ENCODE assay signal across 8 cellular contexts in genomic region chr21:43439316-43440075, GRCh38. TPM values are rescaled to one million over a fixed set of nuclear protein-coding genes. Genes with fewer than 3 reads are reported as not detected.
DNase-seq lines count a peak whose midpoint lies in the region; ATAC-seq, FAIRE-seq and TF ChIP-seq lines count a peak whose summit lies in the region.
"Not testable (repeated sequence)": the region's sequence is repeated elsewhere in the genome, so short reads cannot be mapped to it uniquely, and the experiment has no call there.

No MANE protein-coding gene starts in this region.

- intact Hi-C loops in Right ventricle myocardium superior (cut with DNase I); HepG2 (cut with micrococcal nuclease; ENCODE audit: unreplicated experiment); upper lobe of right lung (cut with DNase I): not testable (repeated sequence)

- not testable (repeated sequence) for H3K4me3 ChIP-seq in A549; HepG2 (replicated peaks in 1 of 3; ENCODE audit: insufficient read depth in 1 of 3, low read depth in 2 of 3, low read length in 3 of 3); upper lobe of right lung

- not testable (repeated sequence) for BruUV-seq in HepG2 (replicated peaks; lab: Mats Ljungman, UMichigan)

- not testable (repeated sequence) for H3K4me2 ChIP-seq in A549; HepG2 (ENCODE audit: low read depth, low read length)

- not testable (repeated sequence) for H3K9me3 ChIP-seq in A549; HepG2 (ENCODE audit: low read length); upper lobe of right lung

- peak; percentile 44 to 58; a peak in 5 of 6 replicates for ATAC-seq in A549
- peak; percentile 52 for ATAC-seq in GM18498 (IDR thresholded peaks at IDR 0.05; ENCODE audit: unreplicated experiment)
- ATAC-seq in GM19463 (IDR thresholded peaks at IDR 0.05; ENCODE audit: unreplicated experiment) = peak; percentile 56
- ATAC-seq in Right ventricle myocardium superior (ENCODE audit: poor library complexity) = peak; percentile 60
- ATAC-seq in HepG2 = peak; percentile 61
- peak; percentile 12 for ATAC-seq in upper lobe of right lung

- H3K9ac ChIP-seq in HepG2 (ENCODE audit: insufficient read depth, low read depth, low read length) = not testable (repeated sequence)

- not testable (repeated sequence) for H3K27ac ChIP-seq in A549; HepG2 (ENCODE audit: extremely low read length, insufficient read depth, low read length); upper lobe of right lung

- WGBS in A549 (ENCODE audit: missing lambda C conversion rate) = no CpG with 5 or more reads among the region's 6 CpGs
- no CpG with 5 or more reads among the region's 6 CpGs for WGBS in HepG2 (ENCODE audit: low lambda C conversion rate)

- FAIRE-seq in A549 (lab: Jason Lieb, UNC) = not testable (repeated sequence)
- peak; percentile 51 for FAIRE-seq in HepG2 (lab: Jason Lieb, UNC)

- not testable (repeated sequence) for TF ChIP-seq CTCF in A549 (IDR thresholded peaks at IDR 0.05); HepG2 (CRISPR knock-in tag; IDR thresholded peaks at IDR 0.05); upper lobe of right lung (IDR thresholded peaks at IDR 0.05)

- TF ChIP-seq POLR2A in A549 (IDR thresholded peaks at IDR 0.05; ENCODE audit: low read length); HepG2 (IDR thresholded peaks at IDR 0.05; ENCODE audit: insufficient read depth in 1 of 2, low read depth in 2 of 2, low read length in 2 of 2): not testable (repeated sequence)

- not testable (repeated sequence) for H4K20me1 ChIP-seq in HepG2 (ENCODE audit: insufficient read depth, low read length)

- TF ChIP-seq RAD21 in A549 (conservative IDR thresholded peaks at IDR 0.05 in 1 of 2, IDR thresholded peaks at IDR 0.05 in 1 of 2); HepG2 (CRISPR knock-in tag; IDR thresholded peaks at IDR 0.05): not testable (repeated sequence)

- not testable (repeated sequence) for H3K36me3 ChIP-seq in HepG2 (replicated peaks in 1 of 2; ENCODE audit: control insufficient read depth in 1 of 2, insufficient read depth in 2 of 2, low read length in 2 of 2); upper lobe of right lung

- POLR2A ChIA-PET in A549 (lab: Yijun Ruan, JAX); HepG2 (lab: Yijun Ruan, JAX): not testable (repeated sequence)

- H3K79me2 ChIP-seq in HepG2 (ENCODE audit: insufficient read depth, low read length) = not testable (repeated sequence)

- not testable (repeated sequence) for TF ChIP-seq EP300 in A549 (IDR thresholded peaks at IDR 0.05); HepG2 (IDR thresholded peaks at IDR 0.05; ENCODE audit: low read depth in 2 of 2, low read length in 2 of 2); HepG2 (CRISPR knock-in tag; IDR thresholded peaks at IDR 0.05; ENCODE audit: borderline replicate concordance)

- in situ Hi-C loops in HepG2 (cut with HindIII; ENCODE audit: extremely low pct_ligation_motif_present, low pct_unique_long_range_greater_than_20kb) = not testable (repeated sequence)

- not testable (repeated sequence) for H3K27me3 ChIP-seq in HepG2 (ENCODE audit: control insufficient read depth in 1 of 2, insufficient read depth in 2 of 2, low read length in 2 of 2); upper lobe of right lung

- H2AFZ ChIP-seq in HepG2 (ENCODE audit: low read length) = not testable (repeated sequence)

- not testable (repeated sequence) for DNase-seq in A549 (ENCODE audit: low read depth in 1 of 2, low spot score in 1 of 2); HepG2 (ENCODE audit: low spot score); upper lobe of right lung
- peak; percentile 0 for DNase-seq in HT-29 (ENCODE audit: low spot score)
- peak; percentile 31 for DNase-seq in activated effector memory CD4-positive, alpha-beta T cell treated with anti-CD3 and anti-CD28 coated beads, Interleukin-2, amount 50 U/mL, for 16 hours
- DNase-seq in Right ventricle myocardium superior = peak; percentile 13

- not testable (repeated sequence) for H3K4me1 ChIP-seq in A549; HepG2 (ENCODE audit: insufficient read depth, low read length); upper lobe of right lung

- CTCF ChIA-PET in A549 (lab: Yijun Ruan, JAX); HepG2 (lab: Yijun Ruan, JAX; ENCODE audit: low intra/inter-chr PET ratio, low total read pairs): not testable (repeated sequence)

RNA-seq across cellular contexts. Expression of gene SIK1, which starts 12.6 kb away (rescaled TPM):
- 57.5 and 74.0 TPM in 2 replicates for polyA plus RNA-seq in A549 (2011; rRNA removed)
- 10.4 and 12.1 TPM in 2 replicates for polyA plus RNA-seq in A549 (2012; cell fraction: cytosol; rRNA removed)
- 25.5 and 33.0 TPM in 2 replicates for polyA plus RNA-seq in A549 (2012; cell fraction: nucleus; rRNA removed)
- polyA plus RNA-seq in A549 (2017; fragmentation: RNase III; extraction: RNeasy Plus Mini Kit Qiagen cat#74134 plus additional on column Dnase treatment) = 12.2 to 17.7 TPM (median 14.0 TPM) in 3 replicates
- polyA minus RNA-seq in A549 (2011; rRNA and poly(A)+ RNA removed) = 63.4 and 75.0 TPM in 2 replicates
- 19.4 and 29.7 TPM in 2 replicates for total RNA-seq in HT-29 (2014; rRNA removed; shearing (Covaris generic))
- 7.7 TPM for total RNA-seq in Right ventricle myocardium superior
- 4.5 and 5.2 TPM in 2 replicates for total RNA-seq in HepG2 (2016; rRNA removed; fragmentation: Illumina TruSeq; extraction: Trizol)
- 0.71 and 1.2 TPM in 2 replicates for total RNA-seq in HepG2 (2016; cell fraction: cytosol; rRNA removed; fragmentation: Illumina TruSeq; extraction: Trizol; ENCODE audit: low read depth)
- total RNA-seq in HepG2 (2016; cell fraction: insoluble cytoplasmic fraction; rRNA removed; fragmentation: Illumina TruSeq; extraction: Trizol) = 2.8 and 6.2 TPM in 2 replicates
- total RNA-seq in HepG2 (2016; cell fraction: membrane; rRNA removed; fragmentation: Illumina TruSeq; extraction: Trizol) = 1.0 and 1.7 TPM in 2 replicates
- total RNA-seq in HepG2 (2016; cell fraction: nucleus; rRNA removed; fragmentation: Illumina TruSeq; extraction: Trizol) = 8.3 and 8.9 TPM in 2 replicates
- polyA plus RNA-seq in HepG2 (2011; rRNA removed) = 11.8 and 14.5 TPM in 2 replicates
- 2.2 and 3.7 TPM in 2 replicates for polyA plus RNA-seq in HepG2 (2011; cell fraction: cytosol; rRNA removed)
- polyA plus RNA-seq in HepG2 (2011; cell fraction: nucleus; rRNA removed) = 16.5 and 19.0 TPM in 2 replicates
- polyA plus RNA-seq in HepG2 (2012) = 13.7 and 16.8 TPM in 2 replicates
- 0.21 and 0.24 TPM in 2 replicates for polyA plus RNA-seq in HepG2 (2016; cell fraction: cytosol; fragmentation: Illumina TruSeq; extraction: Trizol; ENCODE audit: low read depth)
- polyA plus RNA-seq in HepG2 (2016; cell fraction: insoluble cytoplasmic fraction; fragmentation: Illumina TruSeq; extraction: Trizol; ENCODE audit: low read depth) = 1.5 and 2.8 TPM in 2 replicates
- polyA plus RNA-seq in HepG2 (2016; cell fraction: membrane; fragmentation: Illumina TruSeq; extraction: Trizol; ENCODE audit: low read depth) = 0.62 and 0.91 TPM in 2 replicates
- polyA plus RNA-seq in HepG2 (2016; cell fraction: nucleus; fragmentation: Illumina TruSeq; extraction: Trizol; ENCODE audit: insufficient read depth, low read depth) = 20.9 and 35.5 TPM in 2 replicates
- polyA minus RNA-seq in HepG2 (2011; rRNA and poly(A)+ RNA removed; ENCODE audit: low replicate concordance) = 12.8 and 71.6 TPM in 2 replicates
- 14.9 and 19.3 TPM in 2 replicates for polyA minus RNA-seq in HepG2 (2011; cell fraction: cytosol; rRNA and poly(A)+ RNA removed)
- polyA minus RNA-seq in HepG2 (2011; cell fraction: nucleus; rRNA and poly(A)+ RNA removed) = 15.5 and 29.5 TPM in 2 replicates
- total RNA-seq in upper lobe of right lung = 55.2 TPM
